Comparison of ENCODE assay signal across 5 cellular contexts in the genomic region with DNA sequence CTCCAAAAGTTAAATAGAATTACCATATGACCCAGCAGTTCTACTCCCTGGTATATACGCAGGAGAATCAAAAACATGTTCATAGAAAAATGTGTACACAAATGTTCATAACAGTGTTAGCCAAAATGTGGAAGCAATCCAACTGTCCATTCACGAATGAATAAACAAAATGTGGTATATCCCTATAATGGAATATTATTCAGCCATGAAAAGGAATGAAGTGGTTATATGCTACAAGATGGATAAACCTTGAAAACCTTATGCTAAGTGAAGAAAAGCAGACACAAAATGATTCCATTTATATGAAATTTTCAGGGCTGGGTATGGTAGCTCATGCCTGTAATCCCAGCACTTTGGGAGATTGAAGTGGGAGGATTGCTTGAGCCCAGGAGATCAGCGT.
TF ChIP-seq lines count a peak whose summit lies in the region.

No MANE protein-coding gene starts in this region.

TF ChIP-seq in SK-N-SH treated with all-trans-retinoic acid at 6 μM for 48 hours, 23 proteins besides CTCF, POLR2A, EP300 and RAD21:
- TF ChIP-seq ZNF8 (CRISPR knock-in tag; IDR thresholded peaks at IDR 0.05) (peak; percentile 83), ZFP3 (CRISPR knock-in tag; IDR thresholded peaks at IDR 0.05) (no peak), PPARA (CRISPR knock-in tag; IDR thresholded peaks at IDR 0.05; ENCODE audit: borderline replicate concordance) (no peak)

TF ChIP-seq in SK-N-SH, 30 proteins besides CTCF, POLR2A, EP300 and RAD21:
- TF ChIP-seq JUND (IDR thresholded peaks at IDR 0.05) (no peak), RXRA (IDR thresholded peaks at IDR 0.05; ENCODE audit: borderline replicate concordance, low read depth) (no peak), FOXJ3 (CRISPR knock-in tag; IDR thresholded peaks at IDR 0.05) (no peak), RCOR1 (IDR thresholded peaks at IDR 0.05; ENCODE audit: low read length) (no peak)

TF ChIP-seq in A549, 52 proteins besides CTCF, POLR2A, EP300 and RAD21:
- peak; percentile 48; the same call in 1 of the 2 replicates for TF ChIP-seq HDAC2 (IDR thresholded peaks at IDR 0.05)
- TF ChIP-seq HEYL (CRISPR knock-in tag; IDR thresholded peaks at IDR 0.05): no peak
- 0 out of 2 replicates have a peak, but pooled peaks have one; percentile 63 for TF ChIP-seq KDM1A (IDR thresholded peaks at IDR 0.05; ENCODE audit: low read depth)
- no peak for TF ChIP-seq RFX5 (IDR thresholded peaks at IDR 0.05)

TF ChIP-seq in HEK293, 187 proteins besides CTCF, POLR2A, EP300 and RAD21:
- TF ChIP-seq ZNF146 (tag by site-specific recombination; IDR thresholded peaks at IDR 0.05): peak; percentile 80
- TF ChIP-seq ZNF112 (tag by site-specific recombination; IDR thresholded peaks at IDR 0.05): no peak
- TF ChIP-seq ATF2 (tag by site-specific recombination; IDR thresholded peaks at IDR 0.05; ENCODE audit: low read depth): no peak
- TF ChIP-seq INSM2 (tag by site-specific recombination; IDR thresholded peaks at IDR 0.05): no peak
- TF ChIP-seq RBAK (tag by site-specific recombination; IDR thresholded peaks at IDR 0.05): no peak
- TF ChIP-seq KLF1 (tag by site-specific recombination; IDR thresholded peaks at IDR 0.05): no peak

TF ChIP-seq in K562, 482 proteins besides CTCF, POLR2A, EP300 and RAD21:
- TF ChIP-seq ZKSCAN1 (IDR thresholded peaks at IDR 0.05; ENCODE audit: low read depth, low read length): no peak
- TF ChIP-seq ZNF146 (CRISPR knock-in tag; IDR thresholded peaks at IDR 0.05; ENCODE audit: unreplicated experiment): peak; percentile 76
- TF ChIP-seq RBM25 (IDR thresholded peaks at IDR 0.05; ENCODE audit: low read depth, low read length, severe bottlenecking): peak; percentile 48
